Comparison of ENCODE assay signal across 1 cellular context in genomic region chr17:40816569-40816968, GRCh38.
TF ChIP-seq lines count a peak whose summit lies in the region.

No MANE protein-coding gene starts in this region.

TF ChIP-seq in K562, 482 proteins besides CTCF, POLR2A, EP300 and RAD21 (continued from another document and continues in another):
- TF ChIP-seq, protein P1, sequence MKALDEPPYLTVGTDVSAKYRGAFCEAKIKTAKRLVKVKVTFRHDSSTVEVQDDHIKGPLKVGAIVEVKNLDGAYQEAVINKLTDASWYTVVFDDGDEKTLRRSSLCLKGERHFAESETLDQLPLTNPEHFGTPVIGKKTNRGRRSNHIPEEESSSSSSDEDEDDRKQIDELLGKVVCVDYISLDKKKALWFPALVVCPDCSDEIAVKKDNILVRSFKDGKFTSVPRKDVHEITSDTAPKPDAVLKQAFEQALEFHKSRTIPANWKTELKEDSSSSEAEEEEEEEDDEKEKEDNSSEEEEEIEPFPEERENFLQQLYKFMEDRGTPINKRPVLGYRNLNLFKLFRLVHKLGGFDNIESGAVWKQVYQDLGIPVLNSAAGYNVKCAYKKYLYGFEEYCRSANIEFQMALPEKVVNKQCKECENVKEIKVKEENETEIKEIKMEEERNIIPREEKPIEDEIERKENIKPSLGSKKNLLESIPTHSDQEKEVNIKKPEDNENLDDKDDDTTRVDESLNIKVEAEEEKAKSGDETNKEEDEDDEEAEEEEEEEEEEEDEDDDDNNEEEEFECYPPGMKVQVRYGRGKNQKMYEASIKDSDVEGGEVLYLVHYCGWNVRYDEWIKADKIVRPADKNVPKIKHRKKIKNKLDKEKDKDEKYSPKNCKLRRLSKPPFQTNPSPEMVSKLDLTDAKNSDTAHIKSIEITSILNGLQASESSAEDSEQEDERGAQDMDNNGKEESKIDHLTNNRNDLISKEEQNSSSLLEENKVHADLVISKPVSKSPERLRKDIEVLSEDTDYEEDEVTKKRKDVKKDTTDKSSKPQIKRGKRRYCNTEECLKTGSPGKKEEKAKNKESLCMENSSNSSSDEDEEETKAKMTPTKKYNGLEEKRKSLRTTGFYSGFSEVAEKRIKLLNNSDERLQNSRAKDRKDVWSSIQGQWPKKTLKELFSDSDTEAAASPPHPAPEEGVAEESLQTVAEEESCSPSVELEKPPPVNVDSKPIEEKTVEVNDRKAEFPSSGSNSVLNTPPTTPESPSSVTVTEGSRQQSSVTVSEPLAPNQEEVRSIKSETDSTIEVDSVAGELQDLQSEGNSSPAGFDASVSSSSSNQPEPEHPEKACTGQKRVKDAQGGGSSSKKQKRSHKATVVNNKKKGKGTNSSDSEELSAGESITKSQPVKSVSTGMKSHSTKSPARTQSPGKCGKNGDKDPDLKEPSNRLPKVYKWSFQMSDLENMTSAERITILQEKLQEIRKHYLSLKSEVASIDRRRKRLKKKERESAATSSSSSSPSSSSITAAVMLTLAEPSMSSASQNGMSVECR (CRISPR knock-in tag; IDR thresholded peaks at IDR 0.05), result no peak
- TF ChIP-seq E4F1 (CRISPR knock-in tag; IDR thresholded peaks at IDR 0.05; ENCODE audit: borderline replicate concordance) (no peak), ZNF175 (CRISPR knock-in tag; IDR thresholded peaks at IDR 0.05; ENCODE audit: low read depth) (no peak), SREBF1 (IDR thresholded peaks at IDR 0.05; ENCODE audit: borderline replicate concordance, low read depth, low read length) (no peak), RBM14 (IDR thresholded peaks at IDR 0.05; ENCODE audit: borderline replicate concordance, insufficient read depth, low read depth, low read length) (no peak), KLF13 (tag; IDR thresholded peaks at IDR 0.05; ENCODE audit: borderline replicate concordance, low read depth) (no peak), ZNF76 (CRISPR knock-in tag; IDR thresholded peaks at IDR 0.05; ENCODE audit: borderline replicate concordance) (no peak), ZBTB40 (IDR thresholded peaks at IDR 0.05) (no peak), ZBTB40 (CRISPR knock-in tag; IDR thresholded peaks at IDR 0.05) (no peak), SMAD3 (CRISPR knock-in tag; conservative IDR thresholded peaks at IDR 0.05) (no peak), BCL6 (CRISPR knock-in tag; IDR thresholded peaks at IDR 0.05) (no peak), XRCC5 (IDR thresholded peaks at IDR 0.05; ENCODE audit: low read depth, low read length) (no peak), SETDB1 (IDR thresholded peaks at IDR 0.05; ENCODE audit: low read length) (no peak), RFX5 (IDR thresholded peaks at IDR 0.05; ENCODE audit: low read depth, low read length) (no peak), ATF1 (CRISPR knock-in tag; IDR thresholded peaks at IDR 0.05) (no peak), ATF1 (tag; IDR thresholded peaks at IDR 0.05) (no peak), ZBTB1 (CRISPR knock-in tag; IDR thresholded peaks at IDR 0.05; ENCODE audit: borderline replicate concordance, low read depth) (no peak), STAT5A (IDR thresholded peaks at IDR 0.05; ENCODE audit: borderline replicate concordance, low read length) (peak; percentile 62), WHSC1 (IDR thresholded peaks at IDR 0.05; ENCODE audit: low read length) (no peak), MYBL2 (IDR thresholded peaks at IDR 0.05; ENCODE audit: low read depth) (no peak), MYBL2 (CRISPR knock-in tag; IDR thresholded peaks at IDR 0.05; ENCODE audit: borderline replicate concordance) (no peak), LEF1 (IDR thresholded peaks at IDR 0.05) (peak; percentile 22; the same call in 1 of the 2 replicates), ZNF274 (IDR thresholded peaks at IDR 0.05; ENCODE audit: borderline replicate concordance, low read depth, low read length) (no peak), ZNF592 (IDR thresholded peaks at IDR 0.05) (peak; percentile 29; the same call in 1 of the 2 replicates), ZNF324 (CRISPR knock-in tag; IDR thresholded peaks at IDR 0.05) (no peak)
- TF ChIP-seq, protein P2, sequence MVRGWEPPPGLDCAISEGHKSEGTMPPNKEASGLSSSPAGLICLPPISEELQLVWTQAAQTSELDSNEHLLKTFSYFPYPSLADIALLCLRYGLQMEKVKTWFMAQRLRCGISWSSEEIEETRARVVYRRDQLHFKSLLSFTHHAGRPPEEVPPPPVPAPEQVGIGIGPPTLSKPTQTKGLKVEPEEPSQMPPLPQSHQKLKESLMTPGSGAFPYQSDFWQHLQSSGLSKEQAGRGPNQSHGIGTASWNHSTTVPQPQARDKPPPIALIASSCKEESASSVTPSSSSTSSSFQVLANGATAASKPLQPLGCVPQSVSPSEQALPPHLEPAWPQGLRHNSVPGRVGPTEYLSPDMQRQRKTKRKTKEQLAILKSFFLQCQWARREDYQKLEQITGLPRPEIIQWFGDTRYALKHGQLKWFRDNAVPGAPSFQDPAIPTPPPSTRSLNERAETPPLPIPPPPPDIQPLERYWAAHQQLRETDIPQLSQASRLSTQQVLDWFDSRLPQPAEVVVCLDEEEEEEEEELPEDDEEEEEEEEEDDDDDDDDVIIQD (CRISPR knock-in tag; IDR thresholded peaks at IDR 0.05), result no peak
- TF ChIP-seq, protein P3, sequence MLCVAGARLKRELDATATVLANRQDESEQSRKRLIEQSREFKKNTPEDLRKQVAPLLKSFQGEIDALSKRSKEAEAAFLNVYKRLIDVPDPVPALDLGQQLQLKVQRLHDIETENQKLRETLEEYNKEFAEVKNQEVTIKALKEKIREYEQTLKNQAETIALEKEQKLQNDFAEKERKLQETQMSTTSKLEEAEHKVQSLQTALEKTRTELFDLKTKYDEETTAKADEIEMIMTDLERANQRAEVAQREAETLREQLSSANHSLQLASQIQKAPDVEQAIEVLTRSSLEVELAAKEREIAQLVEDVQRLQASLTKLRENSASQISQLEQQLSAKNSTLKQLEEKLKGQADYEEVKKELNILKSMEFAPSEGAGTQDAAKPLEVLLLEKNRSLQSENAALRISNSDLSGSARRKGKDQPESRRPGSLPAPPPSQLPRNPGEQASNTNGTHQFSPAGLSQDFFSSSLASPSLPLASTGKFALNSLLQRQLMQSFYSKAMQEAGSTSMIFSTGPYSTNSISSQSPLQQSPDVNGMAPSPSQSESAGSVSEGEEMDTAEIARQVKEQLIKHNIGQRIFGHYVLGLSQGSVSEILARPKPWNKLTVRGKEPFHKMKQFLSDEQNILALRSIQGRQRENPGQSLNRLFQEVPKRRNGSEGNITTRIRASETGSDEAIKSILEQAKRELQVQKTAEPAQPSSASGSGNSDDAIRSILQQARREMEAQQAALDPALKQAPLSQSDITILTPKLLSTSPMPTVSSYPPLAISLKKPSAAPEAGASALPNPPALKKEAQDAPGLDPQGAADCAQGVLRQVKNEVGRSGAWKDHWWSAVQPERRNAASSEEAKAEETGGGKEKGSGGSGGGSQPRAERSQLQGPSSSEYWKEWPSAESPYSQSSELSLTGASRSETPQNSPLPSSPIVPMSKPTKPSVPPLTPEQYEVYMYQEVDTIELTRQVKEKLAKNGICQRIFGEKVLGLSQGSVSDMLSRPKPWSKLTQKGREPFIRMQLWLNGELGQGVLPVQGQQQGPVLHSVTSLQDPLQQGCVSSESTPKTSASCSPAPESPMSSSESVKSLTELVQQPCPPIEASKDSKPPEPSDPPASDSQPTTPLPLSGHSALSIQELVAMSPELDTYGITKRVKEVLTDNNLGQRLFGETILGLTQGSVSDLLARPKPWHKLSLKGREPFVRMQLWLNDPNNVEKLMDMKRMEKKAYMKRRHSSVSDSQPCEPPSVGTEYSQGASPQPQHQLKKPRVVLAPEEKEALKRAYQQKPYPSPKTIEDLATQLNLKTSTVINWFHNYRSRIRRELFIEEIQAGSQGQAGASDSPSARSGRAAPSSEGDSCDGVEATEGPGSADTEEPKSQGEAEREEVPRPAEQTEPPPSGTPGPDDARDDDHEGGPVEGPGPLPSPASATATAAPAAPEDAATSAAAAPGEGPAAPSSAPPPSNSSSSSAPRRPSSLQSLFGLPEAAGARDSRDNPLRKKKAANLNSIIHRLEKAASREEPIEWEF (CRISPR knock-in tag; IDR thresholded peaks at IDR 0.05), result no peak
